11 cellular contexts compared by ENCODE assay signal in the genomic region with DNA sequence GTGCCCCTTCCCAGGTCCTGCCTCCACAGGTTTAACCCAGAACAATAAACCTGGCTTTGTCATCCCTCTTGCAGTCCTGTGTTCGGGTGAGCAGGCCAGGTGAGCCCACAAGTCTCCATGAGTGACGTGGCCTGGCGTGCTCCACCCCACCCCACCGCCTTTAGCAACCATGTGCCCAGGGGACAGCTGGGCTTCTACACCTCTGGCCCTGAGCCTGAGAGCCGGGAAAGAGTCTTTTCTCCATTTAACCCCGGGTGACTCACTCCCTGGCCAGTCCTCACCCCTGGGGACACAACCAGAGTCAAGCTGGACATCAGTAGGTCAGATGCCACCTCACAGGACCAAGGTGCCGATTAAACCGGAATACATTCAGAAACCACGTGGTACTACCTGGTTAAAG. TPM values are rescaled to one million over a fixed set of nuclear protein-coding genes. Genes with fewer than 3 reads are reported as not detected.
DNase-seq lines count a peak whose midpoint lies in the region; ATAC-seq and TF ChIP-seq lines count a peak whose summit lies in the region.
"Had no signal": no experiment of that assay in that cellular context is flagged by ENCODE, and none has a peak within 500 bp of the region (broad histone marks: within the 10 kb centered on the region; RNA-seq: fewer than 3 reads in every experiment).

No MANE protein-coding gene starts in this region.

- no peak for TF ChIP-seq RAD21 in IMR-90 (IDR thresholded peaks at IDR 0.05; ENCODE audit: low read length)

- no peak overlapping the region for H3K56ac ChIP-seq in IMR-90 (ENCODE audit: extremely low read depth, insufficient read depth, low read length)

- peak overlapping the region; percentile 36 for H2AFZ ChIP-seq in IMR-90 (replicated peaks; ENCODE audit: low read length, poor library complexity)

- H3K27me3 ChIP-seq in CD8-positive, alpha-beta T cell (ENCODE audit: insufficient read depth, low read length), result no peaks in the 10 kb centered on the region
- H3K27me3 ChIP-seq in IMR-90 (ENCODE audit: control insufficient read depth, insufficient read depth, low read length), result no peaks in the 10 kb centered on the region

- CTCF ChIA-PET in CD8-positive, alpha-beta T cell (lab: Charles Lee), result interaction anchor here (2.0 kb wide), 1 partner anchor 19 kb away, joined by 4 read pairs; no protein-coding TSS in a partner anchor
- CTCF ChIA-PET in IMR-90 (lab: Yijun Ruan, JAX), result interaction anchor here (1.2 kb wide), 1 partner anchor 84 kb away, joined by 4 read pairs; no protein-coding TSS in a partner anchor
- CTCF ChIA-PET in HEK293T (lab: Yijun Ruan, JAX), result no interaction called here
- CTCF ChIA-PET in activated CD8-positive, alpha-beta T cell treated with anti-CD3 and anti-CD28 coated beads for 36 hours (lab: Charles Lee), result interaction anchor here (1.3 to 2.9 kb wide), 2 partner anchors 17 to 84 kb away, joined by 3 to 9 read pairs; partner anchors contain the start of gene ZSWIM4

- intact Hi-C loops in CD8-positive, alpha-beta T cell (cut with DNase I, micrococcal nuclease), result no loop called here
- intact Hi-C loops in IMR-90 (cut with micrococcal nuclease), result no loop called here
- intact Hi-C loops in activated CD8-positive, alpha-beta T cell treated with anti-CD3 and anti-CD28 coated beads for 36 hours (cut with micrococcal nuclease), result no loop called here

- TF ChIP-seq CTCF in CD8-positive, alpha-beta T cell (IDR thresholded peaks at IDR 0.05), result no peak
- TF ChIP-seq CTCF in IMR-90 (conservative IDR thresholded peaks at IDR 0.05; ENCODE audit: low read depth, low read length), result no peak
- no peak for TF ChIP-seq CTCF in endothelial cell (IDR thresholded peaks at IDR 0.05; ENCODE audit: unreplicated experiment)
- TF ChIP-seq CTCF in activated CD8-positive, alpha-beta T cell treated with anti-CD3 and anti-CD28 coated beads for 36 hours (IDR thresholded peaks at IDR 0.05), result no peak

- H3K23ac ChIP-seq in IMR-90 (ENCODE audit: low read depth, low read length), result no peak overlapping the region

- H3K9me3 ChIP-seq in CD8-positive, alpha-beta T cell (ENCODE audit: low read length), result no peaks in the 10 kb centered on the region
- no peaks in the 10 kb centered on the region for H3K9me3 ChIP-seq in IMR-90 (ENCODE audit: control insufficient read depth, insufficient read depth, low read length)

- H3K4me1 ChIP-seq in CD8-positive, alpha-beta T cell (ENCODE audit: insufficient read depth, low read length), result peaks cover 17% of the 10 kb centered on the region
- H3K4me1 ChIP-seq in IMR-90 (ENCODE audit: control insufficient read depth, insufficient read depth, low read length), result peaks cover 7% of the 10 kb centered on the region; the same call in 1 of the 2 replicates

- H3K4ac ChIP-seq in IMR-90 (ENCODE audit: low read depth, low read length), result no peak overlapping the region

- peaks cover 14% of the 10 kb centered on the region; the same call in 1 of the 2 replicates for H3K9me1 ChIP-seq in IMR-90 (ENCODE audit: insufficient read depth, low read length)

- no peak overlapping the region for H3K18ac ChIP-seq in IMR-90 (ENCODE audit: low read depth, low read length)

- peaks cover 14% of the 10 kb centered on the region; the same call in 1 of the 2 replicates for H4K20me1 ChIP-seq in IMR-90 (ENCODE audit: insufficient read depth, low read length)

- H2BK20ac ChIP-seq in IMR-90 (ENCODE audit: low read depth, low read length), result no peak overlapping the region

- H3K36me3 ChIP-seq in CD8-positive, alpha-beta T cell (ENCODE audit: insufficient read depth, low read length), result peaks cover 18% of the 10 kb centered on the region
- peaks cover 35% of the 10 kb centered on the region for H3K36me3 ChIP-seq in IMR-90 (ENCODE audit: control insufficient read depth, insufficient read depth, low read length)

- H3K4me3 Mint-ChIP-seq in CD8-positive, alpha-beta T cell, result no peak overlapping the region
- H3K4me3 Mint-ChIP-seq in endothelial cell (ENCODE audit: unreplicated experiment), result peak overlapping the region; percentile 51
- no peak overlapping the region for H3K4me3 Mint-ChIP-seq in stimulated activated naive B cell treated with anti-CD40 and anti-IgM and Interleukin-4, amounts not matched to agents 10 μg/mL and 1 μg/mL and 100 μg/mL, for 72 hours
- H3K4me3 Mint-ChIP-seq in activated CD8-positive, alpha-beta T cell treated with anti-CD3 and anti-CD28 coated beads for 36 hours, result no peak overlapping the region
- H3K4me3 Mint-ChIP-seq: CD14-positive monocyte had no signal

- H3K27ac ChIP-seq in CD8-positive, alpha-beta T cell (ENCODE audit: low read depth, low read length), result no peak overlapping the region
- no peak overlapping the region for H3K27ac ChIP-seq in IMR-90 (ENCODE audit: insufficient read depth, low read length)

- H4K91ac ChIP-seq in IMR-90 (ENCODE audit: insufficient read depth, low read depth, low read length), result no peak overlapping the region

- H4K8ac ChIP-seq in IMR-90 (ENCODE audit: low read depth in 2 of 2, low read length in 2 of 2), result no peak overlapping the region

- no peak overlapping the region for H4K5ac ChIP-seq in IMR-90 (ENCODE audit: low read depth, low read length)

- no peak overlapping the region for H3K4me3 ChIP-seq in CD8-positive, alpha-beta T cell (ENCODE audit: low read depth, low read length)
- no peak overlapping the region for H3K4me3 ChIP-seq in IMR-90 (ENCODE audit: insufficient read depth, low read depth, low read length)

- H2AK5ac ChIP-seq in IMR-90 (ENCODE audit: low read depth, low read length), result no peak overlapping the region

- H2BK15ac ChIP-seq in IMR-90 (ENCODE audit: low read depth, low read length), result no peak overlapping the region

- H3K27ac Mint-ChIP-seq in CD8-positive, alpha-beta T cell, result peak overlapping the region; percentile 6
- H3K27ac Mint-ChIP-seq in endothelial cell (ENCODE audit: unreplicated experiment), result no peak overlapping the region
- peak overlapping the region; percentile 47 for H3K27ac Mint-ChIP-seq in stimulated activated naive B cell treated with anti-CD40 and anti-IgM and Interleukin-4, amounts not matched to agents 10 μg/mL and 1 μg/mL and 100 μg/mL, for 72 hours
- H3K27ac Mint-ChIP-seq in activated CD8-positive, alpha-beta T cell treated with anti-CD3 and anti-CD28 coated beads for 36 hours, result no peak overlapping the region

- H2BK120ac ChIP-seq in IMR-90 (ENCODE audit: low read depth, low read length), result no peak overlapping the region

- no peak for TF ChIP-seq POLR2A in IMR-90 (IDR thresholded peaks at IDR 0.05; ENCODE audit: low read depth, low read length)

- H3K4me1 Mint-ChIP-seq in CD8-positive, alpha-beta T cell (ENCODE audit: low read depth), result peaks cover 29% of the 10 kb centered on the region
- peaks cover 34% of the 10 kb centered on the region for H3K4me1 Mint-ChIP-seq in endothelial cell (ENCODE audit: unreplicated experiment)
- H3K4me1 Mint-ChIP-seq in stimulated activated naive B cell treated with anti-CD40 and anti-IgM and Interleukin-4, amounts not matched to agents 10 μg/mL and 1 μg/mL and 100 μg/mL, for 72 hours, result peaks cover 16 to 32% of the 10 kb centered on the region in 2 donors
- H3K4me1 Mint-ChIP-seq in activated CD8-positive, alpha-beta T cell treated with anti-CD3 and anti-CD28 coated beads for 36 hours (ENCODE audit: low read depth), result peaks cover 21% of the 10 kb centered on the region

- ATAC-seq in CD8-positive, alpha-beta T cell, result no peak
- ATAC-seq in IMR-90 (ENCODE audit: low read depth), result no peak
- ATAC-seq in stimulated activated naive B cell treated with anti-CD40 and anti-IgM and Interleukin-4, amounts not matched to agents 10 μg/mL and 1 μg/mL and 100 μg/mL, for 72 hours (replicated peaks), result no peak
- ATAC-seq in activated CD8-positive, alpha-beta T cell treated with anti-CD3 and anti-CD28 coated beads for 36 hours, result no peak

- no peak for DNase-seq in CD8-positive, alpha-beta T cell
- DNase-seq in IMR-90, result no peak
- no peak for DNase-seq in endothelial cell (ENCODE audit: low spot score)
- no peak for DNase-seq in stimulated activated naive B cell treated with anti-CD40 and anti-IgM and Interleukin-4, amounts not matched to agents 10 μg/mL and 1 μg/mL and 100 μg/mL, for 72 hours
- no peak for DNase-seq in NK-92 treated with Interleukin-12 subunit alpha and Interleukin-12 subunit beta, amount 100 ng/mL, for 24 hours (lab: John Stamatoyannopoulos, UW)
- DNase-seq in HEK293T (ENCODE audit: extremely low spot score), result no peak
- no peak for DNase-seq in activated CD8-positive, alpha-beta T cell treated with anti-CD3 and anti-CD28 coated beads for 36 hours
- DNase-seq: Calu3, DMS 273 treated with DMSO at 0.1 percent for 48 hours, HCEC 1CT had no signal

- no peak overlapping the region for H3K14ac ChIP-seq in IMR-90 (replicated peaks; ENCODE audit: low read depth, low read length)

- BruUV-seq in IMR-90 (replicated peaks; lab: Mats Ljungman, UMichigan), result no TSS peak

- POLR2A ChIA-PET in CD8-positive, alpha-beta T cell (lab: Charles Lee), result interaction anchor here (1.1 kb wide), 1 partner anchor 182 kb away, joined by 3 read pairs; no protein-coding TSS in a partner anchor
- POLR2A ChIA-PET in IMR-90 (lab: Charles Lee; ENCODE audit: unreplicated experiment), result no interaction called here
- POLR2A ChIA-PET in HEK293T (lab: Yijun Ruan, JAX), result interaction anchor here (0.6 to 0.8 kb wide), 2 partner anchors 30 to 85 kb away, joined by 3 to 4 read pairs; a partner anchor contains a TSS
- POLR2A ChIA-PET in activated CD8-positive, alpha-beta T cell treated with anti-CD3 and anti-CD28 coated beads for 36 hours (lab: Charles Lee), result interaction anchor here (0.9 to 2.0 kb wide), 3 partner anchors 11 to 84 kb away, joined by 3 to 8 read pairs (median 5); no protein-coding TSS in a partner anchor

- H2AK9ac ChIP-seq in IMR-90 (replicated peaks; ENCODE audit: low read depth, low read length, poor library complexity), result peak overlapping the region; percentile 34

- H3K9me3 Mint-ChIP-seq in CD8-positive, alpha-beta T cell, result no peaks in the 10 kb centered on the region
- H3K9me3 Mint-ChIP-seq in endothelial cell (ENCODE audit: unreplicated experiment), result no peaks in the 10 kb centered on the region
- H3K9me3 Mint-ChIP-seq in stimulated activated naive B cell treated with anti-CD40 and anti-IgM and Interleukin-4, amounts not matched to agents 10 μg/mL and 1 μg/mL and 100 μg/mL, for 72 hours, result no peaks in the 10 kb centered on the region
- H3K9me3 Mint-ChIP-seq in activated CD8-positive, alpha-beta T cell treated with anti-CD3 and anti-CD28 coated beads for 36 hours, result no peaks in the 10 kb centered on the region

- no peak overlapping the region for H3K4me2 ChIP-seq in IMR-90 (ENCODE audit: low read depth, low read length)

- dilution Hi-C loops in IMR-90 (cut with HindIII; ENCODE audit: low sequenced_read_pairs, unreplicated experiment), result no loop called here

- 80% methylated on average over 1 of the region's 9 CpGs; no CpG with 5 or more reads in 1 of the 2 experiments for WGBS in IMR-90 (ENCODE audit: extremely low coverage in 2 of 2, insufficient read length in 1 of 2), 2 experiments

- no peak overlapping the region for H2BK5ac ChIP-seq in IMR-90 (ENCODE audit: low read depth, low read length, poor library complexity, severe bottlenecking)

- in situ Hi-C loops in IMR-90 (cut with MboI; ENCODE audit: low sequenced_read_pairs), result no loop called here

- H3K9ac ChIP-seq in IMR-90 (ENCODE audit: low read depth, low read length), result no peak overlapping the region

- H3K27me3 Mint-ChIP-seq in CD8-positive, alpha-beta T cell (ENCODE audit: low read depth), result no peaks in the 10 kb centered on the region
- H3K27me3 Mint-ChIP-seq in endothelial cell (ENCODE audit: unreplicated experiment), result peaks cover 14% of the 10 kb centered on the region
- H3K27me3 Mint-ChIP-seq in stimulated activated naive B cell treated with anti-CD40 and anti-IgM and Interleukin-4, amounts not matched to agents 10 μg/mL and 1 μg/mL and 100 μg/mL, for 72 hours, result no peaks in the 10 kb centered on the region
- no peaks in the 10 kb centered on the region for H3K27me3 Mint-ChIP-seq in activated CD8-positive, alpha-beta T cell treated with anti-CD3 and anti-CD28 coated beads for 36 hours

- peaks cover 50% of the 10 kb centered on the region for H3K36me3 Mint-ChIP-seq in CD8-positive, alpha-beta T cell
- H3K36me3 Mint-ChIP-seq in endothelial cell (ENCODE audit: low read depth, unreplicated experiment), result peaks cover 29% of the 10 kb centered on the region
- H3K36me3 Mint-ChIP-seq in stimulated activated naive B cell treated with anti-CD40 and anti-IgM and Interleukin-4, amounts not matched to agents 10 μg/mL and 1 μg/mL and 100 μg/mL, for 72 hours, result peaks cover 27 to 40% of the 10 kb centered on the region in 2 donors
- H3K36me3 Mint-ChIP-seq in activated CD8-positive, alpha-beta T cell treated with anti-CD3 and anti-CD28 coated beads for 36 hours (ENCODE audit: low read depth), result peaks cover 36% of the 10 kb centered on the region

- peaks cover 11 to 56% of the 10 kb centered on the region in 2 experiments for H3K79me1 ChIP-seq in IMR-90 (ENCODE audit: low read depth in 1 of 2, low read length in 2 of 2)

RNA-seq across cellular contexts. Expression of gene C19orf53, which starts 4.1 kb away (rescaled TPM):
- total RNA-seq in CD8-positive, alpha-beta T cell, result 100 to 1,000 TPM; 116 TPM
- 61.3 and 68.3 TPM in 2 replicates for total RNA-seq in IMR-90 (2012; rRNA removed)
- 290 and 349 TPM in 2 replicates for polyA plus RNA-seq in IMR-90 (2012; rRNA removed)
- 572 and 791 TPM in 2 replicates for polyA plus RNA-seq in IMR-90 (2012; cell fraction: cytosol; rRNA removed)
- 129 and 215 TPM in 2 replicates for polyA plus RNA-seq in IMR-90 (2012; cell fraction: nucleus; rRNA removed; ENCODE audit: low replicate concordance)
- 98.4 TPM for total RNA-seq in endothelial cell (ENCODE audit: unreplicated experiment)
- 100 to 1,000 TPM; 120 to 128 TPM for total RNA-seq in activated CD8-positive, alpha-beta T cell treated with anti-CD3 and anti-CD28 coated beads for 36 hours

RNA-seq across cellular contexts. Expression of gene MRI1, which starts 14.1 kb away (rescaled TPM):
- 10 to 100 TPM; 14.3 to 14.8 TPM for total RNA-seq in CD8-positive, alpha-beta T cell
- total RNA-seq in IMR-90 (2012; rRNA removed) (26.7 and 28.9 TPM in 2 replicates), endothelial cell (ENCODE audit: unreplicated experiment) (165 TPM)
- polyA plus RNA-seq in IMR-90 (2012; rRNA removed), result 37.6 and 45.5 TPM in 2 replicates
- 29.4 and 32.6 TPM in 2 replicates for polyA plus RNA-seq in IMR-90 (2012; cell fraction: cytosol; rRNA removed)
- polyA plus RNA-seq in IMR-90 (2012; cell fraction: nucleus; rRNA removed; ENCODE audit: low replicate concordance), result 200 and 405 TPM in 2 replicates
- total RNA-seq in activated CD8-positive, alpha-beta T cell treated with anti-CD3 and anti-CD28 coated beads for 36 hours, result 10 to 100 TPM; 37.1 to 40.8 TPM

RNA-seq across cellular contexts. Expression of gene ZSWIM4, which starts 16.8 kb away (rescaled TPM):
- total RNA-seq in CD8-positive, alpha-beta T cell, result 1 to 10 TPM; 4.1 to 5.0 TPM
- total RNA-seq in IMR-90 (2012; rRNA removed), result 1.9 and 2.2 TPM in 2 replicates
- polyA plus RNA-seq in IMR-90 (2012; rRNA removed), result 6.2 and 7.6 TPM in 2 replicates
- polyA plus RNA-seq in IMR-90 (2012; cell fraction: cytosol; rRNA removed), result 4.7 and 10.4 TPM in 2 replicates
- polyA plus RNA-seq in IMR-90 (2012; cell fraction: nucleus; rRNA removed; ENCODE audit: low replicate concordance), result 13.1 and 27.5 TPM in 2 replicates
- total RNA-seq in endothelial cell (ENCODE audit: unreplicated experiment), result 43.7 TPM
- total RNA-seq in activated CD8-positive, alpha-beta T cell treated with anti-CD3 and anti-CD28 coated beads for 36 hours, result 1 to 10 TPM; 6.6 to 6.8 TPM

Comparison
In these comparisons a context has a peak if more than half of its experiments do, and no peak if none do; other contexts are left out.
1. H3K27ac Mint-ChIP-seq: peak in CD8-positive, alpha-beta T cell (single experiment) and stimulated activated naive B cell treated with anti-CD40 and anti-IgM and Interleukin-4, amounts not matched to agents 10 μg/mL and 1 μg/mL and 100 μg/mL, for 72 hours (single experiment); none in endothelial cell (single experiment) and activated CD8-positive, alpha-beta T cell treated with anti-CD3 and anti-CD28 coated beads for 36 hours (single experiment).